Comparison of ENCODE assay signal across 15 cellular contexts in the genomic region with DNA sequence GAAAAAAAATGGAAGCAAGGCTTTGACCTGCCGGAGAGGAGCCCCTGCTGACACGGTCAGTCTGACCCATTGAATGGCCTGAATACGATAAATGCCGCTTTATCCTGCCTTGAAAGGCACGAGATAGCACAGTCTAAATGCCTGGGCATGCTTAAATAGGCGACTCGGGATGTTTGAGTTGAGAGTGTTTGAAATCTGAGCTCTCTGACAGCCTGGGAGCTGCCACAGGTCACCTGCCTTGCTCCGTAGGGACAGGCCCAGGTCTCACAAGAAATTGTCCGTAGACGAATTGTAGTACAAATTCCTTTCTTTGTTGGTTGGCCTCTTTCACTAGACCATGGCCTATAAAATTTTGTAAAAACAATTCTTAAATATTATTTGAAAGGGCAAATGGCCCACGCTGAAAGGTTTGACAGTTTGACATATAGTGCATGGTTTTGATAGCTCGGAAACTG.
DNase-seq lines count a peak whose midpoint lies in the region; ATAC-seq and TF ChIP-seq lines count a peak whose summit lies in the region.
"Had no signal": no experiment of that assay in that cellular context is flagged by ENCODE, and none has a peak within 500 bp of the region (broad histone marks: within the 10 kb centered on the region; RNA-seq: fewer than 3 reads in every experiment).

No MANE protein-coding gene starts in this region.

- no peaks in the 10 kb centered on the region for H3K9me3 ChIP-seq in lower lobe of right lung

- DNase-seq in NCI-H2107 (lab: John Stamatoyannopoulos, UW) (peak; percentile 3), NCI-H2107 treated with DMSO at 0.1 percent for 48 hours (lab: John Stamatoyannopoulos, UW; ENCODE audit: unreplicated experiment) (no peak), epithelial cell of esophagus (ENCODE audit: low read depth) (peak; percentile 34), lower lobe of right lung (no peak), substantia nigra (lab: John Stamatoyannopoulos, UW) (peak in 2 of 49 donors; percentile 8 to 31), GF-D8 (lab: John Stamatoyannopoulos, UW) (no peak), mucosa of gallbladder (ENCODE audit: low spot score) (no peak)
- DNase-seq: activated CD4-positive, alpha-beta memory T cell treated with anti-CD3 and anti-CD28 coated beads for 36 hours; activated naive CD4-positive, alpha-beta T cell treated with anti-CD3 and anti-CD28 coated beads, Interleukin-2, amount 50 U/mL, for 16 hours; dermis blood vessel endothelial cell; DND-41; naive thymus-derived CD4-positive, alpha-beta T cell; stimulated activated CD4-positive, alpha-beta T cell treated with anti-CD3 and anti-CD28 coated beads, Interleukin-4, amount 100 ng/mL, for 1 hour; T-helper 1 cell had no signal

- TF ChIP-seq CTCF in epithelial cell of esophagus (IDR thresholded peaks at IDR 0.05; ENCODE audit: insufficient read depth, low read depth, low read length, missing control alignments) (no peak), lower lobe of right lung (IDR thresholded peaks at IDR 0.05) (no peak)

- peaks cover 38% of the 10 kb centered on the region for H3K4me1 ChIP-seq in lower lobe of right lung

- H3K4me3 ChIP-seq in epithelial cell of esophagus (ENCODE audit: low read length): no peak overlapping the region
- H3K4me3 ChIP-seq in lower lobe of right lung: no peak overlapping the region

- H3K27me3 ChIP-seq in lower lobe of right lung (ENCODE audit: low read depth): no peaks in the 10 kb centered on the region

- H3K36me3 ChIP-seq in lower lobe of right lung: no peaks in the 10 kb centered on the region

- ATAC-seq in lower lobe of right lung (no peak), HG03469 (IDR thresholded peaks at IDR 0.05; ENCODE audit: unreplicated experiment) (no peak)
- ATAC-seq: naive thymus-derived CD4-positive, alpha-beta T cell had no signal

- intact Hi-C loops in lower lobe of right lung (cut with DNase I): no loop called here

- H3K27ac ChIP-seq in lower lobe of right lung: peak overlapping the region; percentile 34
- peak overlapping the region; percentile 38 for H3K27ac ChIP-seq in substantia nigra (ENCODE audit: low read depth, low read length, poor library complexity, severe bottlenecking)

Comparison
In these comparisons a context has a peak if more than half of its experiments do, and no peak if none do; other contexts are left out.
1. DNase-seq: peak in NCI-H2107 (single experiment) and epithelial cell of esophagus (single experiment); none in NCI-H2107 treated with DMSO at 0.1 percent for 48 hours (single experiment), lower lobe of right lung (single experiment), GF-D8 (single experiment) and mucosa of gallbladder (single experiment).